Comparison of ENCODE assay signal across 15 cellular contexts in genomic region chr1:220511785-220512184, GRCh38. TPM values are rescaled to one million over a fixed set of nuclear protein-coding genes. Genes with fewer than 3 reads are reported as not detected.
DNase-seq lines count a peak whose midpoint lies in the region; ATAC-seq and TF ChIP-seq lines count a peak whose summit lies in the region.
"Had no signal": no experiment of that assay in that cellular context is flagged by ENCODE, and none has a peak within 500 bp of the region (broad histone marks: within the 10 kb centered on the region; RNA-seq: fewer than 3 reads in every experiment).

No MANE protein-coding gene starts in this region.

- TF ChIP-seq EP300 in suprapubic skin (IDR thresholded peaks at IDR 0.05) = no peak

- H3K18ac ChIP-seq in neuronal stem cell (ENCODE audit: low read length) = no peak overlapping the region

- H3K27me3 ChIP-seq in GM23248 (replicated peaks; ENCODE audit: insufficient read depth) (no peaks in the 10 kb centered on the region), RWPE2 (ENCODE audit: insufficient read depth, poor library complexity, severe bottlenecking) (no peaks in the 10 kb centered on the region), neuronal stem cell (ENCODE audit: control insufficient read depth in 3 of 3, insufficient read depth in 3 of 3, low read depth in 1 of 3, low read length in 3 of 3) (no peaks in the 10 kb centered on the region), suprapubic skin (no peaks in the 10 kb centered on the region), testis (no peaks in the 10 kb centered on the region)

- H4K8ac ChIP-seq in neuronal stem cell (ENCODE audit: low read depth, low read length) = no peak overlapping the region

- no peak overlapping the region for H3K23ac ChIP-seq in neuronal stem cell (ENCODE audit: low read depth, low read length, poor library complexity)

- no peaks in the 10 kb centered on the region for H3K9me3 ChIP-seq in GM23248 (ENCODE audit: low read depth)
- H3K9me3 ChIP-seq in RWPE2 (ENCODE audit: severe bottlenecking) = no peaks in the 10 kb centered on the region
- H3K9me3 ChIP-seq in neuronal stem cell (replicated peaks in 1 of 2; ENCODE audit: control insufficient read depth in 2 of 2, insufficient read depth in 1 of 2, low read depth in 1 of 2, low read length in 2 of 2) = no peaks in the 10 kb centered on the region
- H3K9me3 ChIP-seq in suprapubic skin = no peaks in the 10 kb centered on the region
- H3K9me3 ChIP-seq in testis = no peaks in the 10 kb centered on the region

- TF ChIP-seq CTCF in RWPE2 (IDR thresholded peaks at IDR 0.05; ENCODE audit: poor library complexity, severe bottlenecking) (no peak), glutamatergic neuron (IDR thresholded peaks at IDR 0.05; ENCODE audit: partially characterized antibody, unreplicated experiment) (peak; percentile 9), suprapubic skin (IDR thresholded peaks at IDR 0.05) (no peak), testis (IDR thresholded peaks at IDR 0.05) (no peak)

- H3K9me3 Mint-ChIP-seq in glutamatergic neuron (ENCODE audit: unreplicated experiment) = no peaks in the 10 kb centered on the region
- H3K9me3 Mint-ChIP-seq: CD4-positive, CD25-positive, alpha-beta regulatory T cell; stimulated activated naive CD8-positive, alpha-beta T cell treated with anti-CD3 and anti-CD28 coated beads, Interleukin-15, Interleukin-2, amounts not matched to agents 100 ng/mL and 50 ng/mL, for 24 hours had no signal

- H2BK15ac ChIP-seq in neuronal stem cell (ENCODE audit: low read length) = no peak overlapping the region

- H3K79me2 ChIP-seq in GM23248 (ENCODE audit: insufficient read depth) = no peaks in the 10 kb centered on the region

- no peak overlapping the region for H2BK12ac ChIP-seq in neuronal stem cell (ENCODE audit: low read length)

- no peak overlapping the region for H2AK5ac ChIP-seq in neuronal stem cell (ENCODE audit: low read depth, low read length)

- no peak overlapping the region for H4K91ac ChIP-seq in neuronal stem cell (ENCODE audit: low read depth, low read length, poor library complexity)

- in situ Hi-C loops in GM23248 (cut with MboI) = no loop called here

- no peak overlapping the region for H2BK120ac ChIP-seq in neuronal stem cell (ENCODE audit: low read depth, low read length)

- 43 to 45% methylated on average over 4 of the region's 4 CpGs for WGBS in GM23248 (ENCODE audit: low coverage in 1 of 2, low lambda C conversion rate in 2 of 2, missing lambda C conversion rate in 2 of 2), 2 experiments
- no CpG with 5 or more reads among the region's 4 CpGs for WGBS in neuronal stem cell (ENCODE audit: extremely low coverage in 2 of 2, insufficient read length in 2 of 2, insufficient replicate concordance in 1 of 2), 2 donors
- 49% methylated on average over 4 of the region's 4 CpGs for WGBS in suprapubic skin
- whole genome bisulfite sequencing in testis, 2 donors = 56 to 84% methylated on average over 4 of the region's 4 CpGs

- no peak overlapping the region for H3K9ac ChIP-seq in GM23248
- H3K9ac ChIP-seq in neuronal stem cell (ENCODE audit: low read depth, low read length, poor library complexity) = no peak overlapping the region

- H3K27me3 Mint-ChIP-seq in glutamatergic neuron (ENCODE audit: unreplicated experiment) = no peaks in the 10 kb centered on the region
- H3K27me3 Mint-ChIP-seq: CD4-positive, CD25-positive, alpha-beta regulatory T cell had no signal

- H3K4me1 ChIP-seq in GM23248 (ENCODE audit: insufficient read depth) (no peaks in the 10 kb centered on the region), RWPE2 (ENCODE audit: insufficient read depth, poor library complexity, severe bottlenecking) (peaks cover 38% of the 10 kb centered on the region), neuronal stem cell (ENCODE audit: control insufficient read depth in 2 of 2, insufficient read depth in 1 of 2, low read depth in 1 of 2, low read length in 2 of 2) (peaks cover 0 to 3% of the 10 kb centered on the region in 2 donors), suprapubic skin (peaks cover 9% of the 10 kb centered on the region), testis (no peaks in the 10 kb centered on the region)

- no peak overlapping the region for H3K27ac Mint-ChIP-seq in glutamatergic neuron (ENCODE audit: unreplicated experiment)
- H3K27ac Mint-ChIP-seq: CD4-positive, CD25-positive, alpha-beta regulatory T cell; stimulated activated naive CD8-positive, alpha-beta T cell treated with anti-CD3 and anti-CD28 coated beads, Interleukin-15, Interleukin-2, amounts not matched to agents 100 ng/mL and 50 ng/mL, for 24 hours had no signal

- H3K4me1 Mint-ChIP-seq in glutamatergic neuron (ENCODE audit: low read depth, unreplicated experiment) = peaks cover 4% of the 10 kb centered on the region
- H3K4me1 Mint-ChIP-seq: CD4-positive, CD25-positive, alpha-beta regulatory T cell had no signal

- no peak overlapping the region for H2BK5ac ChIP-seq in neuronal stem cell (ENCODE audit: low read length)

- no peaks in the 10 kb centered on the region for H3K36me3 Mint-ChIP-seq in glutamatergic neuron (ENCODE audit: unreplicated experiment)
- H3K36me3 Mint-ChIP-seq: CD4-positive, CD25-positive, alpha-beta regulatory T cell had no signal

- H2AFZ ChIP-seq in GM23248 (no peak overlapping the region), neuronal stem cell (ENCODE audit: low read length) (no peak overlapping the region)

- H3K36me3 ChIP-seq in GM23248 (ENCODE audit: low read depth) (no peaks in the 10 kb centered on the region), RWPE2 (ENCODE audit: low read depth) (no peaks in the 10 kb centered on the region), neuronal stem cell (replicated peaks in 1 of 2; ENCODE audit: control insufficient read depth in 2 of 2, insufficient read depth in 2 of 2, low read length in 2 of 2) (no peaks in the 10 kb centered on the region), suprapubic skin (no peaks in the 10 kb centered on the region), testis (ENCODE audit: low read depth, missing control alignments) (no peaks in the 10 kb centered on the region)

- no peaks in the 10 kb centered on the region for H3K79me1 ChIP-seq in neuronal stem cell (ENCODE audit: low read depth, low read length)

- no peaks in the 10 kb centered on the region for H3F3A ChIP-seq in GM23248 (ENCODE audit: insufficient read depth)

- no peaks in the 10 kb centered on the region for H4K20me1 ChIP-seq in GM23248 (ENCODE audit: insufficient read depth)

- H3K14ac ChIP-seq in neuronal stem cell (ENCODE audit: low read length) = no peak overlapping the region

- no peak overlapping the region for H3K4ac ChIP-seq in neuronal stem cell (ENCODE audit: low read length)

- H3K4me3 Mint-ChIP-seq in glutamatergic neuron (ENCODE audit: unreplicated experiment) = no peak overlapping the region
- H3K4me3 Mint-ChIP-seq: CD4-positive, CD25-positive, alpha-beta regulatory T cell; stimulated activated naive CD8-positive, alpha-beta T cell treated with anti-CD3 and anti-CD28 coated beads, Interleukin-15, Interleukin-2, amounts not matched to agents 100 ng/mL and 50 ng/mL, for 24 hours had no signal

- intact Hi-C loops in testis (cut with DNase I; ENCODE audit: low total_unique reads) = no loop called here

- no peak overlapping the region for H3K4me2 ChIP-seq in GM23248 (ENCODE audit: unreplicated experiment)
- no peak overlapping the region for H3K4me2 ChIP-seq in neuronal stem cell (ENCODE audit: insufficient read depth, low read length, poor library complexity, severe bottlenecking)

- no peak for TF ChIP-seq POLR2A in suprapubic skin (IDR thresholded peaks at IDR 0.05)
- TF ChIP-seq POLR2A in testis (IDR thresholded peaks at IDR 0.05) = no peak

- ATAC-seq in RWPE2 (ENCODE audit: low read depth) (no peak), GM19463 (IDR thresholded peaks at IDR 0.05; ENCODE audit: unreplicated experiment) (no peak)

- H3K4me3 ChIP-seq in GM23248 = no peak overlapping the region
- H3K4me3 ChIP-seq in RWPE2 (ENCODE audit: severe bottlenecking) = no peak overlapping the region
- no peak overlapping the region for H3K4me3 ChIP-seq in neuronal stem cell (ENCODE audit: low read length in 2 of 2)
- H3K4me3 ChIP-seq in suprapubic skin = no peak overlapping the region
- H3K4me3 ChIP-seq in testis = no peak overlapping the region

- peak; percentile 7 for DNase-seq in GM23248
- no peak for DNase-seq in RWPE2 (ENCODE audit: low spot score)
- DNase-seq in glutamatergic neuron = no peak
- peak; percentile 29 for DNase-seq in neuronal stem cell (ENCODE audit: low spot score)
- DNase-seq in suprapubic skin (ENCODE audit: low spot score in 2 of 2) = no peak
- no peak for DNase-seq in testis
- no peak for DNase-seq in activated CD4-positive, CD25-positive, alpha-beta regulatory T cell treated with anti-CD3 and anti-CD28 coated beads, Interleukin-2, amount 50 U/mL, for 72 hours
- DNase-seq: activated CD8-positive, alpha-beta memory T cell treated with anti-CD3 and anti-CD28 coated beads, Interleukin-2, amount 50 U/mL, for 4 hours; CD4-positive, CD25-positive, alpha-beta regulatory T cell; mesenchymal stem cell; posterior cingulate gyrus; stimulated activated CD4-positive, alpha-beta T cell treated with anti-CD3 and anti-CD28 coated beads, Interleukin-4, amount 100 ng/mL, for 24 hours had no signal

- no peaks in the 10 kb centered on the region for H3K9me2 ChIP-seq in GM23248 (ENCODE audit: insufficient read depth)

- H3K27ac ChIP-seq in GM23248 (no peak overlapping the region), RWPE2 (ENCODE audit: poor library complexity, severe bottlenecking) (peak overlapping the region; percentile 27), neuronal stem cell (replicated peaks; ENCODE audit: low read length) (no peak overlapping the region), suprapubic skin (no peak overlapping the region), testis (no peak overlapping the region)
- H3K27ac ChIP-seq: HL-60 had no signal

RNA-seq across cellular contexts. Expression of gene MARK1, which starts 16.2 kb away (rescaled TPM):
- total RNA-seq in GM23248 (2014; rRNA removed; shearing (Covaris generic)) = under 0.01 and 0.65 TPM in 2 replicates
- polyA plus RNA-seq in GM23248 (2016; fragmentation: Nextera tagmentation; extraction: Ambion mirVana) = 0.18 and 0.40 TPM in 2 replicates
- 105 TPM for total RNA-seq in glutamatergic neuron (ENCODE audit: unreplicated experiment)
- 9.5 TPM for polyA plus RNA-seq in neuronal stem cell (2013, experiment 1 of 2)
- polyA plus RNA-seq in neuronal stem cell (2013, experiment 2 of 2) = 10.1 TPM
- 1 to 10 TPM; 2.9 to 5.2 (median 3.9) TPM for total RNA-seq in suprapubic skin
- 10 to 100 TPM; 31.2 to 49.6 TPM for total RNA-seq in testis
- polyA plus RNA-seq in testis (ENCODE audit: insufficient read depth, low read depth, low replicate concordance) = 25.5 TPM
- total RNA-seq: CD4-positive, CD25-positive, alpha-beta regulatory T cell had no signal

Comparison
In these comparisons a context has a peak if more than half of its experiments do, and no peak if none do; other contexts are left out.
1. DNase-seq: peak in GM23248 (single experiment) and neuronal stem cell (single experiment); none in RWPE2 (single experiment), glutamatergic neuron (single experiment), suprapubic skin (0 of 2), testis (single experiment) and activated CD4-positive, CD25-positive, alpha-beta regulatory T cell treated with anti-CD3 and anti-CD28 coated beads, Interleukin-2, amount 50 U/mL, for 72 hours (single experiment).
2. RNA of gene MARK1, which starts 16.2 kb away (total RNA-seq): 105 TPM in glutamatergic neuron (single experiment) and 31.2 to 49.6 TPM in testis; 2.9 to 5.2 TPM in suprapubic skin and under 0.01 to 0.65 TPM in GM23248; every median in the first group is over 4 times any median in the second.